Comparison of ENCODE assay signal across 12 cellular contexts in the genomic region with DNA sequence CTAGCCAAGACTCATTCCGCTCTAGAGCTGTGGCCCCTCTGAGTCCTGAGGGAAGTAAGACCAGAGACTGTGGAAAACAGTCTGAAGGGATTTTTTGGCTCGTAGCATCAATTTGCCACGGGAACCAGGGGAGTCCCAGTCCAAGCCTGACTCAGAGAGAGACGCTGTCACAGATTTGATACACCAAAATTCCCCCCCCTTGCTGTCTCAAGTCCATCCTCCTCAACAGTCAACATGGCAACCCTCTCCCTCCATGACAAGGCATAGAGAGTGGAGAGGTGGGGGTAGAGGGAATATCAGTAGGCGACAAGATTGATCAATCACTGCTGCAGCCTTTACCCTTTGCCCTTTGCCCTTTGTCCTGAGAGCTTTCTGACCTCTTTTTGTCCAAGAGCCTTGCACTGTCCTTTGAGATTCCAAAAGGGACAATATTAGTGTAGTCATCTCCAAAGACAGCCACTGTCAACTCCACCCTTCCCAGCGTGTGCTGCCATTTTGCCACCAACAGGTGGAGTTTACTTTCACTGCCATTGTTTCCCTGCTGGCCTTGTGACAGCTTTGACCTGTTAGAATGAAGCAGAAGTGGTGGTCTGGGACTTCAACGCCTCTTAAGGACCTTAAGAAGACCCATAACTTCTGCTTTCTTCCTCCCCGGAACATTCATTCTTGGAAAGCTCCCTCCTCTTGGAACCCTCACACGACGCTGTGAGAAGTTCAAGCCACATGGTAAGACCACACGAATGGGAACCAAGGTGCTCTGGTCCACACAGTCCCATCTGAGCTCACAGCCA. TPM values are rescaled to one million over a fixed set of nuclear protein-coding genes. Genes with fewer than 3 reads are reported as not detected.
DNase-seq lines count a peak whose midpoint lies in the region; ATAC-seq and TF ChIP-seq lines count a peak whose summit lies in the region.
"Had no signal": no experiment of that assay in that cellular context is flagged by ENCODE, and none has a peak within 500 bp of the region (broad histone marks: within the 10 kb centered on the region; RNA-seq: fewer than 3 reads in every experiment).

No MANE protein-coding gene starts in this region.

- H3K27me3 ChIP-seq in BE2C = no peaks in the 10 kb centered on the region
- no peaks in the 10 kb centered on the region for H3K27me3 ChIP-seq in Peyer's patch
- H3K27me3 ChIP-seq in liver (ENCODE audit: control insufficient read depth in 4 of 4, insufficient read depth in 4 of 4, low read length in 3 of 4) = no peaks in the 10 kb centered on the region
- H3K27me3 ChIP-seq in body of pancreas = no peaks in the 10 kb centered on the region
- no peaks in the 10 kb centered on the region for H3K27me3 ChIP-seq in esophagus muscularis mucosa

- no peak overlapping the region for H3K27ac ChIP-seq in Peyer's patch
- no peak overlapping the region for H3K27ac ChIP-seq in liver (ENCODE audit: low read depth in 1 of 2, low read length in 2 of 2)
- H3K27ac ChIP-seq in body of pancreas = no peak overlapping the region
- no peak overlapping the region for H3K27ac ChIP-seq in esophagus muscularis mucosa (replicated peaks in 1 of 4)

- no peak for ATAC-seq in body of pancreas
- ATAC-seq in HG02678 (IDR thresholded peaks at IDR 0.05; ENCODE audit: unreplicated experiment) = no peak

- TF ChIP-seq RAD21 in liver (IDR thresholded peaks at IDR 0.05) = no peak

- WGBS in liver = 87% methylated on average over 11 of the region's 11 CpGs
- 78 to 88% methylated on average over 11 of the region's 11 CpGs for WGBS in body of pancreas, 2 donors
- 82% methylated on average over 11 of the region's 11 CpGs for WGBS in esophagus muscularis mucosa

- TF ChIP-seq EP300 in esophagus muscularis mucosa (IDR thresholded peaks at IDR 0.05) = no peak

- H3K9me3 ChIP-seq in BE2C = no peaks in the 10 kb centered on the region
- H3K9me3 ChIP-seq in Peyer's patch = no peaks in the 10 kb centered on the region
- H3K9me3 ChIP-seq in liver (ENCODE audit: control insufficient read depth in 4 of 4, low read length in 3 of 4) = no peaks in the 10 kb centered on the region
- H3K9me3 ChIP-seq in body of pancreas = no peaks in the 10 kb centered on the region
- H3K9me3 ChIP-seq in esophagus muscularis mucosa = no peaks in the 10 kb centered on the region

- no peaks in the 10 kb centered on the region for H3K36me3 ChIP-seq in BE2C
- H3K36me3 ChIP-seq in Peyer's patch = peaks cover 0 to 10% (median 0%) of the 10 kb centered on the region in 3 donors
- peaks cover 0 to 36% (median 10%) of the 10 kb centered on the region in 4 donors for H3K36me3 ChIP-seq in liver (ENCODE audit: control insufficient read depth in 4 of 4, insufficient read depth in 3 of 4, low read depth in 1 of 4, low read length in 3 of 4)
- H3K36me3 ChIP-seq in body of pancreas (replicated peaks in 1 of 2; ENCODE audit: insufficient read depth in 1 of 2, low read depth in 2 of 2) = no peaks in the 10 kb centered on the region
- peaks cover 5 to 69% (median 59%) of the 10 kb centered on the region in 4 donors for H3K36me3 ChIP-seq in esophagus muscularis mucosa

- no peak overlapping the region for H3K9ac ChIP-seq in liver (ENCODE audit: low read depth in 1 of 2, low read length in 2 of 2)

- TF ChIP-seq POLR2A in Peyer's patch (IDR thresholded peaks at IDR 0.05) (no peak), body of pancreas (IDR thresholded peaks at IDR 0.05) (no peak), esophagus muscularis mucosa (IDR thresholded peaks at IDR 0.05; ENCODE audit: low read depth) (no peak)

- no peak for DNase-seq in BE2C
- DNase-seq in Peyer's patch = no peak
- DNase-seq in body of pancreas = no peak
- no peak for DNase-seq in esophagus muscularis mucosa (ENCODE audit: extremely low spot score)
- no peak for DNase-seq in activated CD8-positive, alpha-beta memory T cell treated with anti-CD3 and anti-CD28 coated beads for 24 hours
- DNase-seq: anterior cingulate cortex; NCI-H1105 treated with DMSO at 0.1 percent for 48 hours; stimulated activated CD4-positive, alpha-beta T cell treated with anti-CD3 and anti-CD28 coated beads, Interleukin-1b, Interleukin-23, amount 100 ng/mL, for 48 hours had no signal

- no peak overlapping the region for H3K4me3 ChIP-seq in BE2C (ENCODE audit: low read depth, low read length)
- H3K4me3 ChIP-seq in Peyer's patch = no peak overlapping the region
- no peak overlapping the region for H3K4me3 ChIP-seq in liver (ENCODE audit: low read depth in 1 of 3, low read length in 3 of 3)
- H3K4me3 ChIP-seq in body of pancreas = no peak overlapping the region
- no peak overlapping the region for H3K4me3 ChIP-seq in esophagus muscularis mucosa

- peak; percentile 32 for TF ChIP-seq CTCF in BE2C (IDR thresholded peaks at IDR 0.05; ENCODE audit: low read depth, low read length)
- peak; percentile 50 for TF ChIP-seq CTCF in GM12872 (IDR thresholded peaks at IDR 0.05; ENCODE audit: insufficient read depth, low read depth, low read length)
- peak in 4 of 6 experiments; percentile 14 to 21 (median 20) for TF ChIP-seq CTCF in Peyer's patch (IDR thresholded peaks at IDR 0.05)
- TF ChIP-seq CTCF in liver (IDR thresholded peaks at IDR 0.05; ENCODE audit: low read depth, low read length, missing input control) = peak; percentile 14
- TF ChIP-seq CTCF in body of pancreas (IDR thresholded peaks at IDR 0.05) = no peak
- TF ChIP-seq CTCF in esophagus muscularis mucosa (IDR thresholded peaks at IDR 0.05) = no peak

- intact Hi-C loops in body of pancreas (cut with DNase I) (no loop called here), esophagus muscularis mucosa (cut with DNase I) (no loop called here)

- no peaks in the 10 kb centered on the region for H3K4me1 ChIP-seq in BE2C
- peaks cover 0 to 4% (median 1%) of the 10 kb centered on the region in 4 donors for H3K4me1 ChIP-seq in Peyer's patch
- no peaks in the 10 kb centered on the region for H3K4me1 ChIP-seq in liver (ENCODE audit: control insufficient read depth in 4 of 4, insufficient read depth in 4 of 4, low read length in 3 of 4)
- peaks cover 12% of the 10 kb centered on the region for H3K4me1 ChIP-seq in body of pancreas
- peaks cover 11 to 46% (median 18%) of the 10 kb centered on the region in 4 donors for H3K4me1 ChIP-seq in esophagus muscularis mucosa

TF ChIP-seq in liver, 16 proteins besides CTCF, POLR2A, EP300 and RAD21 (continues in another document):
- peak; percentile 6 to 60 for TF ChIP-seq HNF4A (conservative IDR thresholded peaks at IDR 0.05)
- TF ChIP-seq, protein P1, sequence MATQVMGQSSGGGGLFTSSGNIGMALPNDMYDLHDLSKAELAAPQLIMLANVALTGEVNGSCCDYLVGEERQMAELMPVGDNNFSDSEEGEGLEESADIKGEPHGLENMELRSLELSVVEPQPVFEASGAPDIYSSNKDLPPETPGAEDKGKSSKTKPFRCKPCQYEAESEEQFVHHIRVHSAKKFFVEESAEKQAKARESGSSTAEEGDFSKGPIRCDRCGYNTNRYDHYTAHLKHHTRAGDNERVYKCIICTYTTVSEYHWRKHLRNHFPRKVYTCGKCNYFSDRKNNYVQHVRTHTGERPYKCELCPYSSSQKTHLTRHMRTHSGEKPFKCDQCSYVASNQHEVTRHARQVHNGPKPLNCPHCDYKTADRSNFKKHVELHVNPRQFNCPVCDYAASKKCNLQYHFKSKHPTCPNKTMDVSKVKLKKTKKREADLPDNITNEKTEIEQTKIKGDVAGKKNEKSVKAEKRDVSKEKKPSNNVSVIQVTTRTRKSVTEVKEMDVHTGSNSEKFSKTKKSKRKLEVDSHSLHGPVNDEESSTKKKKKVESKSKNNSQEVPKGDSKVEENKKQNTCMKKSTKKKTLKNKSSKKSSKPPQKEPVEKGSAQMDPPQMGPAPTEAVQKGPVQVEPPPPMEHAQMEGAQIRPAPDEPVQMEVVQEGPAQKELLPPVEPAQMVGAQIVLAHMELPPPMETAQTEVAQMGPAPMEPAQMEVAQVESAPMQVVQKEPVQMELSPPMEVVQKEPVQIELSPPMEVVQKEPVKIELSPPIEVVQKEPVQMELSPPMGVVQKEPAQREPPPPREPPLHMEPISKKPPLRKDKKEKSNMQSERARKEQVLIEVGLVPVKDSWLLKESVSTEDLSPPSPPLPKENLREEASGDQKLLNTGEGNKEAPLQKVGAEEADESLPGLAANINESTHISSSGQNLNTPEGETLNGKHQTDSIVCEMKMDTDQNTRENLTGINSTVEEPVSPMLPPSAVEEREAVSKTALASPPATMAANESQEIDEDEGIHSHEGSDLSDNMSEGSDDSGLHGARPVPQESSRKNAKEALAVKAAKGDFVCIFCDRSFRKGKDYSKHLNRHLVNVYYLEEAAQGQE (IDR thresholded peaks at IDR 0.05) = no peak
- TF ChIP-seq HNF4G (IDR thresholded peaks at IDR 0.05) = no peak
- no peak for TF ChIP-seq FOXA1 (IDR thresholded peaks at IDR 0.05)

RNA-seq across cellular contexts. Expression of gene SLC15A3, which starts 7.3 kb away (rescaled TPM):
- polyA plus RNA-seq in BE2C (2012; ENCODE audit: insufficient read depth, insufficient read length, low read depth) = not detected
- 10 to 100 TPM in 1 of 4 donors, 1 to 10 TPM in 3; 3.7 to 61.9 (median 8.8) TPM for total RNA-seq in Peyer's patch
- 10 to 100 TPM in 1 of 2 donors, 1 to 10 TPM in 1; 9.0 to 20.9 TPM for total RNA-seq in liver
- 10 to 100 TPM; 13.1 to 19.6 TPM for polyA plus RNA-seq in liver
- 1 to 10 TPM; 2.0 to 6.2 TPM for total RNA-seq in body of pancreas
- 10 to 100 TPM; 24.1 to 61.0 (median 29.9) TPM for total RNA-seq in esophagus muscularis mucosa
- total RNA-seq: G401 had no signal

RNA-seq across cellular contexts. Expression of gene TMEM132A, which starts 20.4 kb away (rescaled TPM):
- 365 TPM for polyA plus RNA-seq in BE2C (2012; ENCODE audit: insufficient read depth, insufficient read length, low read depth)
- total RNA-seq in Peyer's patch (10 to 100 TPM in 1 of 4 donors, 1 to 10 TPM in 3; 1.6 to 28.9 (median 4.0) TPM), liver (1 to 10 TPM; 1.0 to 1.6 TPM), body of pancreas (10 to 100 TPM in 1 of 2 donors, 1 to 10 TPM in 1; 9.3 to 12.2 TPM), esophagus muscularis mucosa (1 to 10 TPM; 2.9 to 9.3 (median 6.8) TPM)
- polyA plus RNA-seq in liver = 1 to 10 TPM in 1 of 2 donors, under 1 TPM in 1; 0.60 to 1.1 TPM

RNA-seq across cellular contexts. Expression of gene CD6, which starts 26.8 kb away (rescaled TPM):
- polyA plus RNA-seq in BE2C (2012; ENCODE audit: insufficient read depth, insufficient read length, low read depth) = not detected
- 10 to 100 TPM in 1 of 4 donors, 1 to 10 TPM in 3; 3.3 to 15.7 (median 4.7) TPM for total RNA-seq in Peyer's patch
- total RNA-seq in liver = under 1 TPM; 0.42 to 0.59 TPM
- polyA plus RNA-seq in liver = under 1 TPM; 0.31 to 0.48 TPM
- 1 to 10 TPM; 1.0 to 3.3 TPM for total RNA-seq in body of pancreas
- 1 to 10 TPM in 2 of 4 donors, under 1 TPM in 1, not detected in 1; 0.32 to 2.2 (median 1.3) TPM for total RNA-seq in esophagus muscularis mucosa
- total RNA-seq: G401 had no signal

RNA-seq across cellular contexts. Expression of gene TMEM109, which starts 30.7 kb away (rescaled TPM):
- 44.4 TPM for polyA plus RNA-seq in BE2C (2012; ENCODE audit: insufficient read depth, insufficient read length, low read depth)
- total RNA-seq in Peyer's patch = 10 to 100 TPM; 26.3 to 40.5 (median 36.6) TPM
- total RNA-seq in liver = 10 to 100 TPM; 20.6 to 21.2 TPM
- polyA plus RNA-seq in liver = 10 to 100 TPM; 40.0 to 40.3 TPM
- 10 to 100 TPM; 59.9 to 62.6 TPM for total RNA-seq in body of pancreas
- 100 to 1,000 TPM; 106 to 186 (median 138) TPM for total RNA-seq in esophagus muscularis mucosa

RNA-seq across cellular contexts. Expression of gene PRPF19, which starts 38.3 kb away (rescaled TPM):
- polyA plus RNA-seq in BE2C (2012; ENCODE audit: insufficient read depth, insufficient read length, low read depth) = 213 TPM
- total RNA-seq in Peyer's patch = 10 to 100 TPM; 36.1 to 53.4 (median 46.5) TPM
- 10 to 100 TPM; 36.2 to 44.6 TPM for total RNA-seq in liver
- polyA plus RNA-seq in liver = 10 to 100 TPM; 25.4 to 57.1 TPM
- total RNA-seq in body of pancreas = 10 to 100 TPM; 22.1 to 27.0 TPM
- 10 to 100 TPM; 35.7 to 63.0 (median 57.1) TPM for total RNA-seq in esophagus muscularis mucosa

Comparison
In these comparisons a context has a peak if more than half of its experiments do, and no peak if none do; other contexts are left out.
1. CTCF ChIP-seq: peak in BE2C (single experiment), GM12872 (single experiment), Peyer's patch (4 of 6) and liver (single experiment); none in body of pancreas (0 of 7) and esophagus muscularis mucosa (0 of 3).